Comparison of ENCODE assay signal across 1 cellular context in genomic region chr6:31736026-31736767, GRCh38.
A peak's percentile ranks its signal among the peaks of the same experiment; 100 is the strongest.
TF ChIP-seq lines count a peak whose summit lies in the region.

TSS of gene CLIC1 (minus strand) at chr6:31736530. CDS start at chr6:31736300, 230 bp downstream.

TF ChIP-seq in H1, 55 proteins besides CTCF, POLR2A, EP300 and RAD21 (continued from another document):
- TF ChIP-seq CHD7 (IDR thresholded peaks at IDR 0.05; ENCODE audit: insufficient replicate concordance, low read length) (no peak), TCF12 (IDR thresholded peaks at IDR 0.05; ENCODE audit: low read depth, low read length) (no peak), SP4 (IDR thresholded peaks at IDR 0.05; ENCODE audit: low read length) (no peak), SP1 (IDR thresholded peaks at IDR 0.05; ENCODE audit: low read depth, low read length) (peak; percentile 47; the same call in 1 of the 2 replicates), TAF7 (optimal IDR thresholded peaks at IDR 0.05; ENCODE audit: borderline replicate concordance, low read depth, low read length) (no peak), KDM1A (IDR thresholded peaks at IDR 0.05; ENCODE audit: borderline replicate concordance, low read length) (no peak), ZNF274 (IDR thresholded peaks at IDR 0.05; ENCODE audit: borderline replicate concordance, extremely low read depth, low read length) (no peak), JUN (IDR thresholded peaks at IDR 0.05; ENCODE audit: low read depth, low read length) (no peak), RNF2 (IDR thresholded peaks at IDR 0.05; ENCODE audit: borderline replicate concordance, low read depth, low read length, missing control alignments, poor library complexity, severe bottlenecking) (no peak), SIRT6 (IDR thresholded peaks at IDR 0.05; ENCODE audit: low read length) (no peak), POLR2AphosphoS5 (IDR thresholded peaks at IDR 0.05; ENCODE audit: low read depth, low read length) (0 out of 2 replicates have a peak, but pooled peaks have one; percentile 58), GTF2F1 (IDR thresholded peaks at IDR 0.05; ENCODE audit: borderline replicate concordance, low read depth, low read length) (no peak), RBBP5 (IDR thresholded peaks at IDR 0.05; ENCODE audit: borderline replicate concordance, low read depth, low read length) (0 out of 2 replicates have a peak, but pooled peaks have one; percentile 11), HDAC2 (IDR thresholded peaks at IDR 0.05; ENCODE audit: borderline replicate concordance in 1 of 2, low read depth in 2 of 2, low read length in 2 of 2) (peak in 1 of 2 experiments; percentile 49; a peak in 1 of 4 replicates), CEBPB (IDR thresholded peaks at IDR 0.05; ENCODE audit: low read depth, low read length) (no peak), PHF8 (conservative IDR thresholded peaks at IDR 0.05; ENCODE audit: low read depth, low read length) (peak; percentile 57), SAP30 (IDR thresholded peaks at IDR 0.05; ENCODE audit: insufficient read depth, insufficient replicate concordance, low read length) (no peak), ASH2L (IDR thresholded peaks at IDR 0.05; ENCODE audit: low read length) (peak; percentile 73), SRF (IDR thresholded peaks at IDR 0.05; ENCODE audit: low read depth, low read length) (no peak), BACH1 (IDR thresholded peaks at IDR 0.05; ENCODE audit: low read length) (no peak), BCL11A (IDR thresholded peaks at IDR 0.05; ENCODE audit: low read depth in 2 of 2, low read length in 2 of 2) (no peak), NANOG (IDR thresholded peaks at IDR 0.05; ENCODE audit: insufficient read depth, low read depth, low read length, poor library complexity, severe bottlenecking) (no peak), HDAC6 (IDR thresholded peaks at IDR 0.05; ENCODE audit: low read depth, low read length) (no peak), CBX8 (IDR thresholded peaks at IDR 0.05; ENCODE audit: borderline replicate concordance, low read depth, low read length) (no peak), EZH2 (IDR thresholded peaks at IDR 0.05; ENCODE audit: low read depth, low read length, severe bottlenecking) (no peak), YY1 (IDR thresholded peaks at IDR 0.05; ENCODE audit: low read depth, low read length) (no peak), POU5F1 (IDR thresholded peaks at IDR 0.05; ENCODE audit: low read depth, low read length) (no peak), TAF1 (IDR thresholded peaks at IDR 0.05; ENCODE audit: low read depth, low read length) (peak; percentile 51), CTBP2 (IDR thresholded peaks at IDR 0.05; ENCODE audit: borderline replicate concordance, insufficient read depth, insufficient read length, low read length) (no peak), JUND (IDR thresholded peaks at IDR 0.05; ENCODE audit: low read length) (peak; percentile 74), GABPA (IDR thresholded peaks at IDR 0.05; ENCODE audit: borderline replicate concordance, insufficient read depth, low read length) (no peak), CHD1 (IDR thresholded peaks at IDR 0.05; ENCODE audit: low read depth, low read length) (no peak), NRF1 (IDR thresholded peaks at IDR 0.05; ENCODE audit: low read depth, low read length) (no peak), ATF2 (IDR thresholded peaks at IDR 0.05; ENCODE audit: low read length) (no peak), MAFK (IDR thresholded peaks at IDR 0.05; ENCODE audit: low read depth, low read length) (no peak), KDM5A (IDR thresholded peaks at IDR 0.05; ENCODE audit: low read length) (no peak), TEAD4 (IDR thresholded peaks at IDR 0.05; ENCODE audit: low read depth, low read length) (no peak), RXRA (IDR thresholded peaks at IDR 0.05; ENCODE audit: insufficient read depth, low read depth, low read length) (no peak), KDM4A (IDR thresholded peaks at IDR 0.05; ENCODE audit: low read depth, low read length, severe bottlenecking) (peak; percentile 46), ATF3 (IDR thresholded peaks at IDR 0.05; ENCODE audit: insufficient read depth, low read depth, low read length) (no peak), CREB1 (IDR thresholded peaks at IDR 0.05) (no peak), TBP (IDR thresholded peaks at IDR 0.05; ENCODE audit: low read depth, low read length) (0 out of 2 replicates have a peak, but pooled peaks have one; percentile 33), SUZ12 (IDR thresholded peaks at IDR 0.05; ENCODE audit: low read length) (no peak), RFX5 (IDR thresholded peaks at IDR 0.05; ENCODE audit: borderline replicate concordance, low read depth, low read length) (no peak)
- TF ChIP-seq, protein P1, sequence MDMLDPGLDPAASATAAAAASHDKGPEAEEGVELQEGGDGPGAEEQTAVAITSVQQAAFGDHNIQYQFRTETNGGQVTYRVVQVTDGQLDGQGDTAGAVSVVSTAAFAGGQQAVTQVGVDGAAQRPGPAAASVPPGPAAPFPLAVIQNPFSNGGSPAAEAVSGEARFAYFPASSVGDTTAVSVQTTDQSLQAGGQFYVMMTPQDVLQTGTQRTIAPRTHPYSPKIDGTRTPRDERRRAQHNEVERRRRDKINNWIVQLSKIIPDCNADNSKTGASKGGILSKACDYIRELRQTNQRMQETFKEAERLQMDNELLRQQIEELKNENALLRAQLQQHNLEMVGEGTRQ (IDR thresholded peaks at IDR 0.05; ENCODE audit: low read length) = no peak
- TF ChIP-seq, protein P2, sequence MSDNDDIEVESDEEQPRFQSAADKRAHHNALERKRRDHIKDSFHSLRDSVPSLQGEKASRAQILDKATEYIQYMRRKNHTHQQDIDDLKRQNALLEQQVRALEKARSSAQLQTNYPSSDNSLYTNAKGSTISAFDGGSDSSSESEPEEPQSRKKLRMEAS (IDR thresholded peaks at IDR 0.05) = peak; percentile 52
